ENCODE assay signal across 8 cellular contexts in genomic region chr10:22003111-22003963, GRCh38. TPM values are rescaled to one million over a fixed set of nuclear protein-coding genes. Genes with fewer than 3 reads are reported as not detected.
DNase-seq lines count a peak whose midpoint lies in the region; ATAC-seq, FAIRE-seq and TF ChIP-seq lines count a peak whose summit lies in the region.

DNAJC1 (minus strand) TSS chr10:22003730; CDS start chr10:22003434, 296 bp downstream.

- peak within 1 kb of the TSS; percentile 29 for H3K27ac ChIP-seq in IMR-90 (ENCODE audit: insufficient read depth, low read length)
- peak within 1 kb of the TSS; percentile 40 for H3K27ac ChIP-seq in OCI-LY7 (ENCODE audit: low read depth, low read length, poor library complexity, severe bottlenecking)
- peak within 1 kb of the TSS; percentile 86 for H3K27ac ChIP-seq in endothelial cell of umbilical vein (ENCODE audit: insufficient read depth, low read depth, low read length)

- dilution Hi-C loops in IMR-90 (cut with HindIII; ENCODE audit: low sequenced_read_pairs, unreplicated experiment) (no loop called here), endothelial cell of umbilical vein (cut with MboI; ENCODE audit: extremely low pct_ligation_motif_present, low sequenced_read_pairs) (no loop called here)

- H2AFZ ChIP-seq in IMR-90 (replicated peaks; ENCODE audit: low read length, poor library complexity) (peak within 1 kb of the TSS; percentile 99), OCI-LY7 (ENCODE audit: low read length) (peak within 1 kb of the TSS; percentile 100), endothelial cell of umbilical vein (ENCODE audit: low read depth, low read length) (peak within 1 kb of the TSS; percentile 97)

- peak within 1 kb of the TSS; percentile 74 for H3K4ac ChIP-seq in IMR-90 (ENCODE audit: low read depth, low read length)

- H3K9me2 ChIP-seq in OCI-LY7 (ENCODE audit: insufficient read depth, low read length) = no peaks in the 10 kb centered on the region

- H3K4me1 ChIP-seq in IMR-90 (ENCODE audit: control insufficient read depth, insufficient read depth, low read length) = no peaks in the 10 kb centered on the region; the same call in 1 of the 2 replicates
- H3K4me1 ChIP-seq in OCI-LY7 (ENCODE audit: insufficient read depth, low read length, poor library complexity, severe bottlenecking) = peaks cover 26% of the 10 kb centered on the region
- peaks cover 10% of the 10 kb centered on the region for H3K4me1 ChIP-seq in endothelial cell of umbilical vein (ENCODE audit: control insufficient read depth, extremely low read depth, insufficient read depth, low read length)

- no peak within 1 kb of the TSS for H4K91ac ChIP-seq in IMR-90 (ENCODE audit: insufficient read depth, low read depth, low read length)

- H3K23ac ChIP-seq in IMR-90 (ENCODE audit: low read depth, low read length) = peak within 1 kb of the TSS; percentile 15

- intact Hi-C loops in IMR-90 (cut with micrococcal nuclease) = loop anchor here (2.0 to 10.0 kb wide), 6 partner anchors 224 to 1064 kb away; partner anchors contain the start of genes COMMD3 and PIP4K2A
- intact Hi-C loops in OCI-LY7 (cut with micrococcal nuclease; ENCODE audit: unreplicated experiment) = loop anchor here (2.0 to 5.0 kb wide), 3 partner anchors 225 to 1091 kb away; partner anchors contain the start of gene MSRB2
- intact Hi-C loops in endothelial cell of umbilical vein (cut with micrococcal nuclease) = loop anchor here (1.0 to 5.0 kb wide), 9 partner anchors 226 to 985 kb away; partner anchors contain the start of gene PIP4K2A

- peak within 1 kb of the TSS; percentile 0; the same call in 1 of the 2 replicates for H3K18ac ChIP-seq in IMR-90 (ENCODE audit: low read depth, low read length)

- H2AK9ac ChIP-seq in IMR-90 (replicated peaks; ENCODE audit: low read depth, low read length, poor library complexity) = peak within 1 kb of the TSS; percentile 79

- H2AK5ac ChIP-seq in IMR-90 (ENCODE audit: low read depth, low read length) = no peak within 1 kb of the TSS

- no peak within 1 kb of the TSS for H2BK120ac ChIP-seq in IMR-90 (ENCODE audit: low read depth, low read length)

- peaks cover 11 to 27% of the 10 kb centered on the region in 2 experiments for H3K79me1 ChIP-seq in IMR-90 (ENCODE audit: low read depth in 1 of 2, low read length in 2 of 2)

- H2BK20ac ChIP-seq in IMR-90 (ENCODE audit: low read depth, low read length) = 0 out of 2 replicates have a peak within 1 kb of the TSS, but pooled peaks have one; percentile 43

- H4K20me1 ChIP-seq in IMR-90 (ENCODE audit: insufficient read depth, low read length) (no peaks in the 10 kb centered on the region), OCI-LY7 (ENCODE audit: insufficient read depth, low read length) (peaks cover 4% of the 10 kb centered on the region; the same call in 1 of the 2 replicates), endothelial cell of umbilical vein (replicated peaks; ENCODE audit: control insufficient read depth, extremely low read depth, insufficient read depth, low read length) (no peaks in the 10 kb centered on the region)

- TF ChIP-seq RAD21 in IMR-90 (IDR thresholded peaks at IDR 0.05; ENCODE audit: low read length) = no peak

- TF ChIP-seq POLR2A in IMR-90 (IDR thresholded peaks at IDR 0.05; ENCODE audit: low read depth, low read length) (peak; percentile 62), endothelial cell of umbilical vein (IDR thresholded peaks at IDR 0.05; ENCODE audit: low read depth, low read length) (peak; percentile 80)

- peak within 1 kb of the TSS; percentile 23 for H3K14ac ChIP-seq in IMR-90 (replicated peaks; ENCODE audit: low read depth, low read length)

- H4K8ac ChIP-seq in IMR-90 (ENCODE audit: low read depth in 2 of 2, low read length in 2 of 2) = peak within 1 kb of the TSS; percentile 78 to 89

- BruUV-seq in IMR-90 (replicated peaks; lab: Mats Ljungman, UMichigan) (no TSS peak), OCI-LY7 (replicated peaks; lab: Mats Ljungman, UMichigan) (no TSS peak), endothelial cell of umbilical vein (replicated peaks; lab: Mats Ljungman, UMichigan) (no TSS peak)

- in situ Hi-C loops in IMR-90 (cut with MboI; ENCODE audit: low sequenced_read_pairs) = loop anchor here (10.0 to 25.0 kb wide), 3 partner anchors 311 to 559 kb away; partner anchors contain the start of gene COMMD3

- TF ChIP-seq CTCF in IMR-90 (conservative IDR thresholded peaks at IDR 0.05; ENCODE audit: low read depth, low read length) (no peak; the same call in 1 of the 2 replicates), OCI-LY7 (conservative IDR thresholded peaks at IDR 0.05; ENCODE audit: low read length) (no peak), endothelial cell of umbilical vein (IDR thresholded peaks at IDR 0.05; ENCODE audit: extremely low read depth in 1 of 2, insufficient read depth in 1 of 2, low read depth in 1 of 2, low read length in 2 of 2) (no peak)

- H3K9ac ChIP-seq in IMR-90 (ENCODE audit: low read depth, low read length) = peak within 1 kb of the TSS; percentile 72
- peak within 1 kb of the TSS; percentile 93 for H3K9ac ChIP-seq in endothelial cell of umbilical vein (replicated peaks; ENCODE audit: extremely low read depth, insufficient read depth, low read length)

- peak within 1 kb of the TSS; percentile 47 for H4K5ac ChIP-seq in IMR-90 (ENCODE audit: low read depth, low read length)

- CTCF ChIA-PET in IMR-90 (lab: Yijun Ruan, JAX) (interaction anchor here (0.7 to 2.9 kb wide), 4 partner anchors 9 to 986 kb away, joined by 3 to 10 read pairs (median 3); no protein-coding TSS in a partner anchor), OCI-LY7 (lab: Charles Lee; ENCODE audit: unreplicated experiment) (interaction anchor here (0.5 to 0.7 kb wide), 2 partner anchors 257 to 1552 kb away, joined by 3 read pairs; no protein-coding TSS in a partner anchor), endothelial cell of umbilical vein (lab: Charles Lee) (interaction anchor here (0.8 to 3.0 kb wide), 15 partner anchors 9 to 986 kb away, joined by 3 to 20 read pairs (median 4); partner anchors contain the start of gene COMMD3)

- peak within 1 kb of the TSS; percentile 13; the same call in 1 of the 3 replicates for H2BK15ac ChIP-seq in IMR-90 (ENCODE audit: low read depth, low read length)

- H3K9me1 ChIP-seq in IMR-90 (ENCODE audit: insufficient read depth, low read length) = peaks cover 3% of the 10 kb centered on the region
- no peaks in the 10 kb centered on the region for H3K9me1 ChIP-seq in endothelial cell of umbilical vein (replicated peaks; ENCODE audit: control insufficient read depth, extremely low read depth, insufficient read depth, low read length)

- 0 out of 2 replicates have a peak within 1 kb of the TSS, but pooled peaks have one; percentile 50 for H3K56ac ChIP-seq in IMR-90 (ENCODE audit: extremely low read depth, insufficient read depth, low read length)

- peak; percentile 82 for DNase-seq in DMS 273 treated with DMSO at 0.1 percent for 48 hours (lab: John Stamatoyannopoulos, UW)
- DNase-seq in IMR-90 = peak; percentile 90
- DNase-seq in OCI-LY7 (ENCODE audit: low spot score) = peak; percentile 96
- DNase-seq in activated T-cell treated with anti-CD3 and anti-CD28 coated beads for 1 hour (ENCODE audit: low read depth) = peak; percentile 99
- DNase-seq in endothelial cell of umbilical vein (ENCODE audit: low read depth, low spot score) = peak; percentile 95
- DNase-seq in middle frontal gyrus (ENCODE audit: extremely low spot score, low spot score) = peak; percentile 94
- DNase-seq in stimulated activated CD8-positive, alpha-beta memory T cell treated with anti-CD3 and anti-CD28 coated beads, Interleukin-2, amount 100 ng/mL, for 48 hours (ENCODE audit: low read depth in 2 of 2) = peak; percentile 98 to 99

- WGBS in IMR-90 (ENCODE audit: extremely low coverage in 2 of 2, insufficient read length in 1 of 2), 2 experiments = 0% methylated on average over 16 of the region's 88 CpGs; no CpG with 5 or more reads in 1 of the 2 experiments

- H3K4me2 ChIP-seq in IMR-90 (ENCODE audit: low read depth, low read length) (peak within 1 kb of the TSS; percentile 100), OCI-LY7 (ENCODE audit: low read length) (peak within 1 kb of the TSS; percentile 86), endothelial cell of umbilical vein (ENCODE audit: insufficient read depth, low read length) (peak within 1 kb of the TSS; percentile 92)

- ATAC-seq in GM21528 (IDR thresholded peaks at IDR 0.05; ENCODE audit: low FRiP score, unreplicated experiment) (peak; percentile 96), IMR-90 (ENCODE audit: low read depth) (peak; percentile 99)

- H3K79me2 ChIP-seq in OCI-LY7 (ENCODE audit: insufficient read depth, low read depth, low read length) (no peaks in the 10 kb centered on the region), endothelial cell of umbilical vein (ENCODE audit: control insufficient read depth, insufficient read depth, low read length) (peaks cover 21% of the 10 kb centered on the region)

- H3K9me3 ChIP-seq in IMR-90 (ENCODE audit: control insufficient read depth, insufficient read depth, low read length) (no peaks in the 10 kb centered on the region), OCI-LY7 (ENCODE audit: low read length) (no peaks in the 10 kb centered on the region), endothelial cell of umbilical vein (replicated peaks; ENCODE audit: control insufficient read depth, insufficient read depth, low read length) (no peaks in the 10 kb centered on the region)

- H3K27me3 ChIP-seq in IMR-90 (ENCODE audit: control insufficient read depth, insufficient read depth, low read length) (no peaks in the 10 kb centered on the region; the same call in none of the 2 replicates), endothelial cell of umbilical vein (ENCODE audit: control insufficient read depth in 2 of 2, insufficient read depth in 2 of 2, low read length in 2 of 2) (peaks cover 3 to 27% of the 10 kb centered on the region in 2 experiments)

- POLR2A ChIA-PET in IMR-90 (lab: Charles Lee; ENCODE audit: unreplicated experiment) = interaction anchor here (0.6 kb wide), 1 partner anchor 18 kb away, joined by 21 read pairs; no protein-coding TSS in a partner anchor
- POLR2A ChIA-PET in OCI-LY7 (lab: Charles Lee) = interaction anchor here (0.6 to 2.0 kb wide), 8 partner anchors 10 to 587 kb away, joined by 3 to 9 read pairs (median 3); no protein-coding TSS in a partner anchor
- POLR2A ChIA-PET in endothelial cell of umbilical vein (lab: Charles Lee) = interaction anchor here (0.6 to 1.5 kb wide), 3 partner anchors 24 to 430 kb away, joined by 3 to 5 read pairs (median 3); partner anchors contain the start of gene COMMD3

- H3K4me3 ChIP-seq in IMR-90 (ENCODE audit: insufficient read depth, low read depth, low read length) (peak within 1 kb of the TSS; percentile 69), OCI-LY7 (ENCODE audit: low read depth, low read length, poor library complexity, severe bottlenecking) (peak within 1 kb of the TSS; percentile 80), endothelial cell of umbilical vein (replicated peaks in 1 of 3; ENCODE audit: insufficient read depth in 1 of 3, low read depth in 1 of 3, low read length in 3 of 3) (peak within 1 kb of the TSS; percentile 47 to 93 (median 86))

- FAIRE-seq in endothelial cell of umbilical vein (lab: Jason Lieb, UNC) = peak; percentile 82

- H2BK5ac ChIP-seq in IMR-90 (ENCODE audit: low read depth, low read length, poor library complexity, severe bottlenecking) = peak within 1 kb of the TSS; percentile 51

- no peaks in the 10 kb centered on the region for H3K36me3 ChIP-seq in IMR-90 (ENCODE audit: control insufficient read depth, insufficient read depth, low read length)
- H3K36me3 ChIP-seq in OCI-LY7 (ENCODE audit: insufficient read depth, low read length) = no peaks in the 10 kb centered on the region
- no peaks in the 10 kb centered on the region for H3K36me3 ChIP-seq in endothelial cell of umbilical vein (ENCODE audit: control insufficient read depth in 2 of 2, extremely low read depth in 1 of 2, insufficient read depth in 2 of 2, low read length in 2 of 2)

RNA-seq across cellular contexts. Expression of gene DNAJC1, which starts in this region (rescaled TPM):
- 13.3 and 22.8 TPM in 2 replicates for total RNA-seq in IMR-90 (2012; rRNA removed)
- polyA plus RNA-seq in IMR-90 (2012; rRNA removed) = 12.7 and 13.7 TPM in 2 replicates
- 9.3 and 12.0 TPM in 2 replicates for polyA plus RNA-seq in IMR-90 (2012; cell fraction: cytosol; rRNA removed)
- 7.1 and 10.2 TPM in 2 replicates for polyA plus RNA-seq in IMR-90 (2012; cell fraction: nucleus; rRNA removed; ENCODE audit: low replicate concordance)
- total RNA-seq in OCI-LY7 (2014; rRNA removed; shearing (Covaris generic)) = 12.1 and 16.9 TPM in 2 replicates
- 7.1 and 7.7 TPM in 2 replicates for total RNA-seq in OCI-LY7 (2022)
- 19.7 and 22.5 TPM in 2 replicates for total RNA-seq in endothelial cell of umbilical vein
- 11.2 and 11.6 TPM in 2 replicates for polyA plus RNA-seq in endothelial cell of umbilical vein
- 13.2 and 15.5 TPM in 2 replicates for polyA plus RNA-seq in endothelial cell of umbilical vein (2011; cell fraction: cytosol; rRNA removed)
- polyA plus RNA-seq in endothelial cell of umbilical vein (2011; cell fraction: nucleus; rRNA removed) = 7.9 and 12.3 TPM in 2 replicates
- 22.6 and 24.0 TPM in 2 replicates for polyA plus RNA-seq in endothelial cell of umbilical vein (2012)
- polyA minus RNA-seq in endothelial cell of umbilical vein = 18.3 and 25.6 TPM in 2 replicates
- 14.7 TPM for polyA minus RNA-seq in endothelial cell of umbilical vein (2011; cell fraction: cytosol; rRNA and poly(A)+ RNA removed)
- polyA minus RNA-seq in endothelial cell of umbilical vein (2011; cell fraction: nucleus; rRNA and poly(A)+ RNA removed) = 15.3 and 21.4 TPM in 2 replicates

Comparison
In these comparisons a context has a peak if more than half of its experiments do, and no peak if none do; other contexts are left out.
1. Peak in every context shown above with its lines: DNase-seq, ATAC-seq, H3K4me3 ChIP-seq and H3K27ac ChIP-seq.
2. H3K27ac ChIP-seq: peak in every context shown above with its lines; median percentile 86 in endothelial cell of umbilical vein; 40 in OCI-LY7; 29 in IMR-90.